5 cellular contexts compared by ENCODE assay signal in genomic region chr18:46795945-46796344, GRCh38. TPM values are rescaled to one million over a fixed set of nuclear protein-coding genes. Genes with fewer than 3 reads are reported as not detected.
"Had no signal": no experiment of that assay in that cellular context is flagged by ENCODE, and none has a peak within 500 bp of the region (broad histone marks: within the 10 kb centered on the region; RNA-seq: fewer than 3 reads in every experiment).

No MANE protein-coding gene starts in this region.

RNA-seq across cellular contexts. Expression of gene ST8SIA5, which starts 39.1 kb away (rescaled TPM):
- total RNA-seq: esophagus mucosa, esophagus squamous epithelium, lower leg skin, lower lobe of right lung, lung microvascular endothelial cell had no signal
